9 cellular contexts compared by ENCODE assay signal in genomic region chr2:24046599-24046929, GRCh38. TPM values are rescaled to one million over a fixed set of nuclear protein-coding genes. Genes with fewer than 3 reads are reported as not detected.
DNase-seq lines count a peak whose midpoint lies in the region; ATAC-seq, FAIRE-seq and TF ChIP-seq lines count a peak whose summit lies in the region.
"Had no signal": no experiment of that assay in that cellular context is flagged by ENCODE, and none has a peak within 500 bp of the region (broad histone marks: within the 10 kb centered on the region; RNA-seq: fewer than 3 reads in every experiment).

No MANE protein-coding gene starts in this region.

- no peak for TF ChIP-seq POLR2A in HepG2 (IDR thresholded peaks at IDR 0.05; ENCODE audit: insufficient read depth in 1 of 2, low read depth in 2 of 2, low read length in 2 of 2)
- TF ChIP-seq POLR2A in thyroid gland (IDR thresholded peaks at IDR 0.05) = no peak

- peak overlapping the region; percentile 84 for H3K4me2 ChIP-seq in HepG2 (ENCODE audit: low read depth, low read length)

- H3K27ac ChIP-seq in HepG2 (ENCODE audit: extremely low read length, insufficient read depth, low read length) = peak overlapping the region; percentile 90
- no peak overlapping the region for H3K27ac ChIP-seq in thyroid gland

- H3K4me3 ChIP-seq in HepG2 (replicated peaks in 1 of 3; ENCODE audit: insufficient read depth in 1 of 3, low read depth in 2 of 3, low read length in 3 of 3) = peak overlapping the region; percentile 84 to 93 (median 88)
- peak overlapping the region in 2 of 3 donors; percentile 19 to 52 for H3K4me3 ChIP-seq in thyroid gland (replicated peaks in 1 of 3)

- TF ChIP-seq EP300 in HepG2 (IDR thresholded peaks at IDR 0.05; ENCODE audit: low read depth in 2 of 2, low read length in 2 of 2) (no peak), HepG2 (CRISPR knock-in tag; IDR thresholded peaks at IDR 0.05; ENCODE audit: borderline replicate concordance) (no peak)

- no peaks in the 10 kb centered on the region for H3K9me3 Mint-ChIP-seq in activated T-cell treated with anti-CD3 and anti-CD28 coated beads, Interleukin-2, amount 50 U/mL, for 24 hours
- H3K9me3 Mint-ChIP-seq in activated naive CD8-positive, alpha-beta T cell treated with anti-CD3 and anti-CD28 coated beads, Interleukin-2, amount 10 ng/mL, durations not matched to agents 7 days and 5 days = no peaks in the 10 kb centered on the region
- H3K9me3 Mint-ChIP-seq: neural crest cell had no signal

- no peak overlapping the region for H3K27ac Mint-ChIP-seq in activated T-cell treated with anti-CD3 and anti-CD28 coated beads, Interleukin-2, amount 50 U/mL, for 24 hours
- H3K27ac Mint-ChIP-seq in activated naive CD8-positive, alpha-beta T cell treated with anti-CD3 and anti-CD28 coated beads, Interleukin-2, amount 10 ng/mL, durations not matched to agents 7 days and 5 days = no peak overlapping the region

- H3K27me3 ChIP-seq in HepG2 (ENCODE audit: control insufficient read depth in 1 of 2, insufficient read depth in 2 of 2, low read length in 2 of 2) = no peaks in the 10 kb centered on the region; a peak in 2 of 5 replicates
- H3K27me3 ChIP-seq in thyroid gland = no peaks in the 10 kb centered on the region

- H4K20me1 ChIP-seq in HepG2 (ENCODE audit: insufficient read depth, low read length) = no peaks in the 10 kb centered on the region

- TF ChIP-seq CTCF in HepG2 (CRISPR knock-in tag; IDR thresholded peaks at IDR 0.05) (no peak), thyroid gland (IDR thresholded peaks at IDR 0.05) (no peak), GM20000 (IDR thresholded peaks at IDR 0.05; ENCODE audit: extremely low read depth, missing control alignments) (no peak)

- no peak for DNase-seq in activated T-cell treated with anti-CD3 and anti-CD28 coated beads, Interleukin-2, amount 50 U/mL, for 24 hours
- no peak for DNase-seq in activated T-cell treated with anti-CD3 and anti-CD28 coated beads, Interleukin-2, amount 50 U/mL, for 1 hour
- DNase-seq in activated naive CD8-positive, alpha-beta T cell treated with anti-CD3 and anti-CD28 coated beads, Interleukin-2, amount 10 ng/mL, durations not matched to agents 7 days and 5 days = no peak
- DNase-seq in HepG2 (ENCODE audit: low spot score) (no peak), thyroid gland (no peak), GM20000 (ENCODE audit: low spot score) (no peak)

- TF ChIP-seq RAD21 in HepG2 (CRISPR knock-in tag; IDR thresholded peaks at IDR 0.05) = no peak

- H3K36me3 ChIP-seq in HepG2 (replicated peaks in 1 of 2; ENCODE audit: control insufficient read depth in 1 of 2, insufficient read depth in 2 of 2, low read length in 2 of 2) (no peaks in the 10 kb centered on the region), thyroid gland (no peaks in the 10 kb centered on the region)

- 2% methylated on average over 2 of the region's 2 CpGs for WGBS in HepG2 (ENCODE audit: low lambda C conversion rate)
- WGBS in thyroid gland, 2 donors = 5 to 9% methylated on average over 2 of the region's 2 CpGs

- no peak for ATAC-seq in activated naive CD8-positive, alpha-beta T cell treated with anti-CD3 and anti-CD28 coated beads, Interleukin-2, amount 10 ng/mL, durations not matched to agents 7 days and 5 days (ENCODE audit: low read depth)
- ATAC-seq in HepG2 (no peak), HG03159 (IDR thresholded peaks at IDR 0.05; ENCODE audit: unreplicated experiment) (no peak), HG03039 (IDR thresholded peaks at IDR 0.05; ENCODE audit: unreplicated experiment) (no peak)

- peaks cover 53% of the 10 kb centered on the region for H3K4me1 ChIP-seq in HepG2 (ENCODE audit: insufficient read depth, low read length)
- H3K4me1 ChIP-seq in thyroid gland = peaks cover 8 to 18% of the 10 kb centered on the region in 2 donors

- in situ Hi-C loops in HepG2 (cut with HindIII; ENCODE audit: extremely low pct_ligation_motif_present, low pct_unique_long_range_greater_than_20kb) = no loop called here

- H3K9ac ChIP-seq in HepG2 (ENCODE audit: insufficient read depth, low read depth, low read length) = peak overlapping the region; percentile 83

- peaks cover 22% of the 10 kb centered on the region for H3K4me1 Mint-ChIP-seq in activated T-cell treated with anti-CD3 and anti-CD28 coated beads, Interleukin-2, amount 50 U/mL, for 24 hours (ENCODE audit: low read depth)
- peaks cover 24% of the 10 kb centered on the region for H3K4me1 Mint-ChIP-seq in activated naive CD8-positive, alpha-beta T cell treated with anti-CD3 and anti-CD28 coated beads, Interleukin-2, amount 10 ng/mL, durations not matched to agents 7 days and 5 days

- POLR2A ChIA-PET in activated naive CD8-positive, alpha-beta T cell treated with anti-CD3 and anti-CD28 coated beads, Interleukin-2, amount 10 ng/mL, durations not matched to agents 7 days and 5 days (lab: Charles Lee) = interaction anchor here (1.4 to 4.5 kb wide), 7 partner anchors 12 to 120 kb away, joined by 3 to 43 read pairs (median 10); partner anchors contain the start of genes ATAD2B, SF3B6, TP53I3 and UBXN2A
- POLR2A ChIA-PET in HepG2 (lab: Yijun Ruan, JAX) = interaction anchor here (0.8 to 5.4 kb wide), 12 partner anchors 12 to 119 kb away, joined by 3 to 91 read pairs (median 16); partner anchors contain the start of genes ATAD2B, SF3B6, TP53I3 and UBXN2A

- peaks cover 7% of the 10 kb centered on the region for H3K27me3 Mint-ChIP-seq in activated T-cell treated with anti-CD3 and anti-CD28 coated beads, Interleukin-2, amount 50 U/mL, for 24 hours
- H3K27me3 Mint-ChIP-seq in activated naive CD8-positive, alpha-beta T cell treated with anti-CD3 and anti-CD28 coated beads, Interleukin-2, amount 10 ng/mL, durations not matched to agents 7 days and 5 days = peaks cover 2% of the 10 kb centered on the region

- H2AFZ ChIP-seq in HepG2 (ENCODE audit: low read length) = no peak overlapping the region

- BruUV-seq in HepG2 (replicated peaks; lab: Mats Ljungman, UMichigan) = no TSS peak

- peaks cover 36% of the 10 kb centered on the region for H3K79me2 ChIP-seq in HepG2 (ENCODE audit: insufficient read depth, low read length)

- H3K9me3 ChIP-seq in HepG2 (ENCODE audit: low read length) = no peaks in the 10 kb centered on the region
- no peaks in the 10 kb centered on the region for H3K9me3 ChIP-seq in thyroid gland

- H3K4me3 Mint-ChIP-seq in activated T-cell treated with anti-CD3 and anti-CD28 coated beads, Interleukin-2, amount 50 U/mL, for 24 hours = peak overlapping the region; percentile 96
- peak overlapping the region; percentile 99 for H3K4me3 Mint-ChIP-seq in activated naive CD8-positive, alpha-beta T cell treated with anti-CD3 and anti-CD28 coated beads, Interleukin-2, amount 10 ng/mL, durations not matched to agents 7 days and 5 days
- H3K4me3 Mint-ChIP-seq: neural crest cell had no signal

- CTCF ChIA-PET in HepG2 (lab: Yijun Ruan, JAX; ENCODE audit: low intra/inter-chr PET ratio, low total read pairs) = no interaction called here

- H3K36me3 Mint-ChIP-seq in activated T-cell treated with anti-CD3 and anti-CD28 coated beads, Interleukin-2, amount 50 U/mL, for 24 hours (ENCODE audit: low read depth) = peaks cover 10% of the 10 kb centered on the region
- H3K36me3 Mint-ChIP-seq in activated naive CD8-positive, alpha-beta T cell treated with anti-CD3 and anti-CD28 coated beads, Interleukin-2, amount 10 ng/mL, durations not matched to agents 7 days and 5 days = peaks cover 9% of the 10 kb centered on the region

- intact Hi-C loops in HepG2 (cut with micrococcal nuclease; ENCODE audit: unreplicated experiment) (loop anchor here (2.0 kb wide), 1 partner anchor 32 kb away; no protein-coding TSS in a partner anchor), thyroid gland (cut with DNase I) (no loop called here)

- no peak for FAIRE-seq in HepG2 (lab: Jason Lieb, UNC)

RNA-seq across cellular contexts. Expression of gene WDCP, which starts 0.6 kb away (rescaled TPM):
- total RNA-seq in activated naive CD8-positive, alpha-beta T cell treated with anti-CD3 and anti-CD28 coated beads, Interleukin-2, amount 10 ng/mL, durations not matched to agents 7 days and 5 days = 10 to 100 TPM; 15.6 to 19.4 TPM
- 22.6 and 39.4 TPM in 2 replicates for total RNA-seq in HepG2 (2016; rRNA removed; fragmentation: Illumina TruSeq; extraction: Trizol)
- total RNA-seq in HepG2 (2016; cell fraction: cytosol; rRNA removed; fragmentation: Illumina TruSeq; extraction: Trizol; ENCODE audit: low read depth) = 3.2 and 3.4 TPM in 2 replicates
- 23.3 and 42.2 TPM in 2 replicates for total RNA-seq in HepG2 (2016; cell fraction: insoluble cytoplasmic fraction; rRNA removed; fragmentation: Illumina TruSeq; extraction: Trizol)
- total RNA-seq in HepG2 (2016; cell fraction: membrane; rRNA removed; fragmentation: Illumina TruSeq; extraction: Trizol) = 12.6 and 14.9 TPM in 2 replicates
- total RNA-seq in HepG2 (2016; cell fraction: nucleus; rRNA removed; fragmentation: Illumina TruSeq; extraction: Trizol) = 18.0 and 19.2 TPM in 2 replicates
- polyA plus RNA-seq in HepG2 (2011; rRNA removed) = 17.4 and 20.6 TPM in 2 replicates
- 10.3 and 15.6 TPM in 2 replicates for polyA plus RNA-seq in HepG2 (2011; cell fraction: cytosol; rRNA removed)
- 17.4 and 19.0 TPM in 2 replicates for polyA plus RNA-seq in HepG2 (2011; cell fraction: nucleus; rRNA removed)
- 12.5 and 13.0 TPM in 2 replicates for polyA plus RNA-seq in HepG2 (2012)
- polyA plus RNA-seq in HepG2 (2016; cell fraction: cytosol; fragmentation: Illumina TruSeq; extraction: Trizol; ENCODE audit: low read depth) = 1.0 and 1.3 TPM in 2 replicates
- polyA plus RNA-seq in HepG2 (2016; cell fraction: insoluble cytoplasmic fraction; fragmentation: Illumina TruSeq; extraction: Trizol; ENCODE audit: low read depth) = 20.9 and 21.5 TPM in 2 replicates
- polyA plus RNA-seq in HepG2 (2016; cell fraction: membrane; fragmentation: Illumina TruSeq; extraction: Trizol; ENCODE audit: low read depth) = 3.5 and 4.4 TPM in 2 replicates
- 20.8 and 24.4 TPM in 2 replicates for polyA plus RNA-seq in HepG2 (2016; cell fraction: nucleus; fragmentation: Illumina TruSeq; extraction: Trizol; ENCODE audit: insufficient read depth, low read depth)
- polyA minus RNA-seq in HepG2 (2011; rRNA and poly(A)+ RNA removed; ENCODE audit: low replicate concordance) = 60.3 and 78.7 TPM in 2 replicates
- 10.6 and 13.8 TPM in 2 replicates for polyA minus RNA-seq in HepG2 (2011; cell fraction: cytosol; rRNA and poly(A)+ RNA removed)
- 14.5 and 19.5 TPM in 2 replicates for polyA minus RNA-seq in HepG2 (2011; cell fraction: nucleus; rRNA and poly(A)+ RNA removed)
- 1 to 10 TPM; 3.0 to 6.0 (median 4.6) TPM for total RNA-seq in thyroid gland

RNA-seq across cellular contexts. Expression of gene FKBP1B, which starts 3.0 kb away (rescaled TPM):
- total RNA-seq in activated naive CD8-positive, alpha-beta T cell treated with anti-CD3 and anti-CD28 coated beads, Interleukin-2, amount 10 ng/mL, durations not matched to agents 7 days and 5 days = 1 to 10 TPM; 4.0 to 4.3 TPM
- total RNA-seq in HepG2 (2016; rRNA removed; fragmentation: Illumina TruSeq; extraction: Trizol) = 35.2 and 36.8 TPM in 2 replicates
- total RNA-seq in HepG2 (2016; cell fraction: cytosol; rRNA removed; fragmentation: Illumina TruSeq; extraction: Trizol; ENCODE audit: low read depth) = 55.0 and 71.6 TPM in 2 replicates
- total RNA-seq in HepG2 (2016; cell fraction: insoluble cytoplasmic fraction; rRNA removed; fragmentation: Illumina TruSeq; extraction: Trizol) = 34.9 and 36.5 TPM in 2 replicates
- 58.1 and 75.9 TPM in 2 replicates for total RNA-seq in HepG2 (2016; cell fraction: membrane; rRNA removed; fragmentation: Illumina TruSeq; extraction: Trizol)
- 12.0 and 18.4 TPM in 2 replicates for total RNA-seq in HepG2 (2016; cell fraction: nucleus; rRNA removed; fragmentation: Illumina TruSeq; extraction: Trizol)
- polyA plus RNA-seq in HepG2 (2011; rRNA removed) = 96.3 and 103 TPM in 2 replicates
- polyA plus RNA-seq in HepG2 (2011; cell fraction: cytosol; rRNA removed) = 87.0 and 103 TPM in 2 replicates
- 33.1 and 49.7 TPM in 2 replicates for polyA plus RNA-seq in HepG2 (2011; cell fraction: nucleus; rRNA removed)
- 47.5 and 47.8 TPM in 2 replicates for polyA plus RNA-seq in HepG2 (2012)
- 73.6 and 97.4 TPM in 2 replicates for polyA plus RNA-seq in HepG2 (2016; cell fraction: cytosol; fragmentation: Illumina TruSeq; extraction: Trizol; ENCODE audit: low read depth)
- polyA plus RNA-seq in HepG2 (2016; cell fraction: insoluble cytoplasmic fraction; fragmentation: Illumina TruSeq; extraction: Trizol; ENCODE audit: low read depth) = 41.3 and 48.9 TPM in 2 replicates
- polyA plus RNA-seq in HepG2 (2016; cell fraction: membrane; fragmentation: Illumina TruSeq; extraction: Trizol; ENCODE audit: low read depth) = 69.3 and 86.0 TPM in 2 replicates
- polyA plus RNA-seq in HepG2 (2016; cell fraction: nucleus; fragmentation: Illumina TruSeq; extraction: Trizol; ENCODE audit: insufficient read depth, low read depth) = 29.4 and 29.5 TPM in 2 replicates
- 52.4 TPM in 1 of 2 replicates, not detected in the other for polyA minus RNA-seq in HepG2 (2011; rRNA and poly(A)+ RNA removed; ENCODE audit: low replicate concordance)
- 15.2 and 16.6 TPM in 2 replicates for polyA minus RNA-seq in HepG2 (2011; cell fraction: cytosol; rRNA and poly(A)+ RNA removed)
- polyA minus RNA-seq in HepG2 (2011; cell fraction: nucleus; rRNA and poly(A)+ RNA removed) = 10.4 and 15.9 TPM in 2 replicates
- 10 to 100 TPM in 1 of 4 donors, 1 to 10 TPM in 3; 5.8 to 15.5 (median 6.4) TPM for total RNA-seq in thyroid gland

RNA-seq across cellular contexts. Expression of gene SF3B6, which starts 29.6 kb away (rescaled TPM):
- total RNA-seq in activated naive CD8-positive, alpha-beta T cell treated with anti-CD3 and anti-CD28 coated beads, Interleukin-2, amount 10 ng/mL, durations not matched to agents 7 days and 5 days = 10 to 100 TPM; 66.5 to 71.2 TPM
- 182 and 254 TPM in 2 replicates for total RNA-seq in HepG2 (2016; rRNA removed; fragmentation: Illumina TruSeq; extraction: Trizol)
- total RNA-seq in HepG2 (2016; cell fraction: cytosol; rRNA removed; fragmentation: Illumina TruSeq; extraction: Trizol; ENCODE audit: low read depth) = 45.9 and 48.0 TPM in 2 replicates
- 184 and 279 TPM in 2 replicates for total RNA-seq in HepG2 (2016; cell fraction: insoluble cytoplasmic fraction; rRNA removed; fragmentation: Illumina TruSeq; extraction: Trizol)
- total RNA-seq in HepG2 (2016; cell fraction: membrane; rRNA removed; fragmentation: Illumina TruSeq; extraction: Trizol) = 58.5 and 66.4 TPM in 2 replicates
- 61.8 and 72.9 TPM in 2 replicates for total RNA-seq in HepG2 (2016; cell fraction: nucleus; rRNA removed; fragmentation: Illumina TruSeq; extraction: Trizol)
- 140 and 177 TPM in 2 replicates for polyA plus RNA-seq in HepG2 (2011; rRNA removed)
- 101 and 135 TPM in 2 replicates for polyA plus RNA-seq in HepG2 (2011; cell fraction: cytosol; rRNA removed)
- polyA plus RNA-seq in HepG2 (2011; cell fraction: nucleus; rRNA removed) = 24.9 and 35.7 TPM in 2 replicates
- polyA plus RNA-seq in HepG2 (2012) = 159 and 167 TPM in 2 replicates
- polyA plus RNA-seq in HepG2 (2016; cell fraction: cytosol; fragmentation: Illumina TruSeq; extraction: Trizol; ENCODE audit: low read depth) = 35.5 and 45.7 TPM in 2 replicates
- polyA plus RNA-seq in HepG2 (2016; cell fraction: insoluble cytoplasmic fraction; fragmentation: Illumina TruSeq; extraction: Trizol; ENCODE audit: low read depth) = 279 and 313 TPM in 2 replicates
- 54.3 and 63.6 TPM in 2 replicates for polyA plus RNA-seq in HepG2 (2016; cell fraction: membrane; fragmentation: Illumina TruSeq; extraction: Trizol; ENCODE audit: low read depth)
- 127 TPM in 2 replicates for polyA plus RNA-seq in HepG2 (2016; cell fraction: nucleus; fragmentation: Illumina TruSeq; extraction: Trizol; ENCODE audit: insufficient read depth, low read depth)
- 17.1 and 27.0 TPM in 2 replicates for polyA minus RNA-seq in HepG2 (2011; rRNA and poly(A)+ RNA removed; ENCODE audit: low replicate concordance)
- polyA minus RNA-seq in HepG2 (2011; cell fraction: cytosol; rRNA and poly(A)+ RNA removed) = 30.5 and 35.6 TPM in 2 replicates
- polyA minus RNA-seq in HepG2 (2011; cell fraction: nucleus; rRNA and poly(A)+ RNA removed) = 21.8 and 26.1 TPM in 2 replicates
- total RNA-seq in thyroid gland = 100 to 1,000 TPM in 2 of 4 donors, 10 to 100 TPM in 2; 86.1 to 157 (median 110) TPM

RNA-seq across cellular contexts. Expression of gene MFSD2B, which starts 36.7 kb away (rescaled TPM):
- total RNA-seq in activated naive CD8-positive, alpha-beta T cell treated with anti-CD3 and anti-CD28 coated beads, Interleukin-2, amount 10 ng/mL, durations not matched to agents 7 days and 5 days = not detected
- total RNA-seq in HepG2 (2016; rRNA removed; fragmentation: Illumina TruSeq; extraction: Trizol) = 0.48 and 0.93 TPM in 2 replicates
- total RNA-seq in HepG2 (2016; cell fraction: cytosol; rRNA removed; fragmentation: Illumina TruSeq; extraction: Trizol; ENCODE audit: low read depth) = 0.10 and 0.26 TPM in 2 replicates
- total RNA-seq in HepG2 (2016; cell fraction: insoluble cytoplasmic fraction; rRNA removed; fragmentation: Illumina TruSeq; extraction: Trizol) = 0.45 and 0.68 TPM in 2 replicates
- total RNA-seq in HepG2 (2016; cell fraction: membrane; rRNA removed; fragmentation: Illumina TruSeq; extraction: Trizol) = 0.59 and 1.2 TPM in 2 replicates
- total RNA-seq in HepG2 (2016; cell fraction: nucleus; rRNA removed; fragmentation: Illumina TruSeq; extraction: Trizol) = 0.38 and 0.53 TPM in 2 replicates
- polyA plus RNA-seq in HepG2 (2011; rRNA removed) = 0.07 and 0.21 TPM in 2 replicates
- polyA plus RNA-seq in HepG2 (2011; cell fraction: cytosol; rRNA removed) = 0.15 TPM in 1 of 2 replicates, not detected in the other
- 0.26 and 0.66 TPM in 2 replicates for polyA plus RNA-seq in HepG2 (2011; cell fraction: nucleus; rRNA removed)
- polyA plus RNA-seq in HepG2 (2012) = 0.05 and 0.19 TPM in 2 replicates
- polyA plus RNA-seq in HepG2 (2016; cell fraction: cytosol; fragmentation: Illumina TruSeq; extraction: Trizol; ENCODE audit: low read depth) = 0.68 and 1.1 TPM in 2 replicates
- polyA plus RNA-seq in HepG2 (2016; cell fraction: insoluble cytoplasmic fraction; fragmentation: Illumina TruSeq; extraction: Trizol; ENCODE audit: low read depth) = 0.44 and 0.75 TPM in 2 replicates
- 1.1 and 1.6 TPM in 2 replicates for polyA plus RNA-seq in HepG2 (2016; cell fraction: membrane; fragmentation: Illumina TruSeq; extraction: Trizol; ENCODE audit: low read depth)
- polyA plus RNA-seq in HepG2 (2016; cell fraction: nucleus; fragmentation: Illumina TruSeq; extraction: Trizol; ENCODE audit: insufficient read depth, low read depth) = 1.1 TPM in 2 replicates
- polyA minus RNA-seq in HepG2 (2011; rRNA and poly(A)+ RNA removed; ENCODE audit: low replicate concordance) = 0.16 and 1.1 TPM in 2 replicates
- polyA minus RNA-seq in HepG2 (2011; cell fraction: cytosol; rRNA and poly(A)+ RNA removed) = not detected in 2 replicates
- polyA minus RNA-seq in HepG2 (2011; cell fraction: nucleus; rRNA and poly(A)+ RNA removed) = 0.52 and 0.87 TPM in 2 replicates
- total RNA-seq in thyroid gland = not detected

RNA-seq across cellular contexts. Expression of gene TP53I3, which starts 38.1 kb away (rescaled TPM):
- 1 to 10 TPM; 3.6 to 3.7 TPM for total RNA-seq in activated naive CD8-positive, alpha-beta T cell treated with anti-CD3 and anti-CD28 coated beads, Interleukin-2, amount 10 ng/mL, durations not matched to agents 7 days and 5 days
- 44.1 and 48.2 TPM in 2 replicates for total RNA-seq in HepG2 (2016; rRNA removed; fragmentation: Illumina TruSeq; extraction: Trizol)
- total RNA-seq in HepG2 (2016; cell fraction: cytosol; rRNA removed; fragmentation: Illumina TruSeq; extraction: Trizol; ENCODE audit: low read depth) = 20.7 and 22.2 TPM in 2 replicates
- 42.9 and 49.7 TPM in 2 replicates for total RNA-seq in HepG2 (2016; cell fraction: insoluble cytoplasmic fraction; rRNA removed; fragmentation: Illumina TruSeq; extraction: Trizol)
- total RNA-seq in HepG2 (2016; cell fraction: membrane; rRNA removed; fragmentation: Illumina TruSeq; extraction: Trizol) = 24.0 and 30.6 TPM in 2 replicates
- 28.3 and 28.4 TPM in 2 replicates for total RNA-seq in HepG2 (2016; cell fraction: nucleus; rRNA removed; fragmentation: Illumina TruSeq; extraction: Trizol)
- 24.6 and 25.0 TPM in 2 replicates for polyA plus RNA-seq in HepG2 (2011; rRNA removed)
- 21.0 and 30.0 TPM in 2 replicates for polyA plus RNA-seq in HepG2 (2011; cell fraction: cytosol; rRNA removed)
- 49.6 and 56.9 TPM in 2 replicates for polyA plus RNA-seq in HepG2 (2011; cell fraction: nucleus; rRNA removed)
- polyA plus RNA-seq in HepG2 (2012) = 12.6 and 13.5 TPM in 2 replicates
- 21.7 and 25.2 TPM in 2 replicates for polyA plus RNA-seq in HepG2 (2016; cell fraction: cytosol; fragmentation: Illumina TruSeq; extraction: Trizol; ENCODE audit: low read depth)
- polyA plus RNA-seq in HepG2 (2016; cell fraction: insoluble cytoplasmic fraction; fragmentation: Illumina TruSeq; extraction: Trizol; ENCODE audit: low read depth) = 42.5 and 45.3 TPM in 2 replicates
- 19.9 and 20.6 TPM in 2 replicates for polyA plus RNA-seq in HepG2 (2016; cell fraction: membrane; fragmentation: Illumina TruSeq; extraction: Trizol; ENCODE audit: low read depth)
- polyA plus RNA-seq in HepG2 (2016; cell fraction: nucleus; fragmentation: Illumina TruSeq; extraction: Trizol; ENCODE audit: insufficient read depth, low read depth) = 57.4 and 58.7 TPM in 2 replicates
- polyA minus RNA-seq in HepG2 (2011; rRNA and poly(A)+ RNA removed; ENCODE audit: low replicate concordance) = 28.4 and 29.9 TPM in 2 replicates
- polyA minus RNA-seq in HepG2 (2011; cell fraction: cytosol; rRNA and poly(A)+ RNA removed) = 7.3 and 10.7 TPM in 2 replicates
- 11.7 and 12.7 TPM in 2 replicates for polyA minus RNA-seq in HepG2 (2011; cell fraction: nucleus; rRNA and poly(A)+ RNA removed)
- 10 to 100 TPM; 14.5 to 38.4 (median 31.0) TPM for total RNA-seq in thyroid gland
